In the genomic region with DNA sequence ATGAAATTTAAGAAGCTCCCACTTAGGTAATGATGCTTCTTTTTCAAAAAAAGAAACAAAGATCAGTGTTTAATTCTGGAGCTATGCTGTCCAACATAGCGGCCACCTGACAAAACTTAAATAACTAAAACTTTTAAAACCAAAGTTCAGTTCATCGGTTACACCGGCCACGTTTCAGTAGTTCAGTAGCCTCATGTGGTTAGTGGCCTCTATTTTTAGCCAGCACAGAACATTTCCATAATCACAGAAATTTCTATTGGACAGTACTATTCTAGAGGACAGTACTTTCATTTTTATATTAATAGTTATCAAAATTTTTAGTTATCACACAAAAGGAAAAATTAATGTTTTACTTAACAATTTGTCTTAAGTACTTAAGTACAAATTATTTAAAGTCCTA, we compare ENCODE assay signal across 18 cellular contexts.
DNase-seq lines count a peak whose midpoint lies in the region; ATAC-seq lines count a peak whose summit lies in the region.
"Had no signal": no experiment of that assay in that cellular context is flagged by ENCODE, and none has a peak within 500 bp of the region (broad histone marks: within the 10 kb centered on the region; RNA-seq: fewer than 3 reads in every experiment).

No MANE protein-coding gene starts in this region.

- peaks cover 13 to 70% (median 51%) of the 10 kb centered on the region in 3 donors for H3K36me3 Mint-ChIP-seq in naive thymus-derived CD8-positive, alpha-beta T cell

- peaks cover 7 to 35% (median 28%) of the 10 kb centered on the region in 11 experiments; a peak in 20 of 22 replicates for H3K9me3 ChIP-seq in BLaER1 treated with 17β-estradiol and CSF1 and Interleukin-3, amounts not matched to agents 10 nM and 100 nM (replicated peaks in 1 of 11)
- H3K9me3 ChIP-seq: left lung, tibial artery had no signal

- no peak overlapping the region for H3K4me3 Mint-ChIP-seq in naive thymus-derived CD8-positive, alpha-beta T cell
- H3K4me3 Mint-ChIP-seq: activated naive CD8-positive, alpha-beta T cell; CD4-positive, CD25-positive, alpha-beta regulatory T cell; T-helper 2 cell treated with Interferon-gamma antibody and Interleukin-4, amounts not matched to agents 5 μg/mL and 100 μg/mL, for 36 hours had no signal

- H3K27me3 Mint-ChIP-seq in naive thymus-derived CD8-positive, alpha-beta T cell: no peaks in the 10 kb centered on the region
- H3K27me3 Mint-ChIP-seq: activated naive CD8-positive, alpha-beta T cell; CD4-positive, CD25-positive, alpha-beta regulatory T cell had no signal

- no peaks in the 10 kb centered on the region for H3K4me1 Mint-ChIP-seq in naive thymus-derived CD8-positive, alpha-beta T cell

- H3K9ac ChIP-seq in BLaER1 treated with 17β-estradiol and CSF1 and Interleukin-3, amounts not matched to agents 10 nM and 100 nM: peak overlapping the region in 2 of 11 experiments; percentile 34 to 43; a peak in 2 of 22 replicates
- H3K9ac ChIP-seq: parathyroid adenoma had no signal

- POLR2A ChIA-PET in naive thymus-derived CD8-positive, alpha-beta T cell (lab: Charles Lee): interaction anchor here (0.6 kb wide), 1 partner anchor 362 kb away, joined by 3 read pairs; no protein-coding TSS in a partner anchor

- no peak for DNase-seq in activated T-cell treated with anti-CD3 and anti-CD28 coated beads for 4 hours
- no peak for DNase-seq in naive thymus-derived CD8-positive, alpha-beta T cell
- no peak for DNase-seq in NCI-H2227 treated with DMSO at 0.1 percent for 48 hours (lab: John Stamatoyannopoulos, UW)
- DNase-seq: CD4-positive, CD25-positive, alpha-beta regulatory T cell; DND-41; left lung; NCI-H1417 treated with DMSO at 0.1 percent for 48 hours; SHP77 treated with DMSO at 0.1 percent for 48 hours; tibial artery had no signal

- H3K9me3 Mint-ChIP-seq in naive thymus-derived CD8-positive, alpha-beta T cell: peaks cover 0 to 5% (median 0%) of the 10 kb centered on the region in 9 donors
- H3K9me3 Mint-ChIP-seq: T-helper 2 cell treated with Interferon-gamma antibody and Interleukin-4, amounts not matched to agents 5 μg/mL and 100 μg/mL, for 36 hours had no signal

- no peaks in the 10 kb centered on the region for H4K20me1 ChIP-seq in BLaER1 treated with 17β-estradiol and CSF1 and Interleukin-3, amounts not matched to agents 10 nM and 100 nM

- H3K4me2 ChIP-seq in BLaER1 treated with 17β-estradiol and CSF1 and Interleukin-3, amounts not matched to agents 10 nM and 100 nM: peak overlapping the region in 10 of 11 experiments; percentile 14 to 73 (median 60); a peak in 16 of 22 replicates
- H3K4me2 ChIP-seq: smooth muscle cell had no signal

- ATAC-seq in GM19395 (IDR thresholded peaks at IDR 0.05; ENCODE audit: unreplicated experiment): peak; percentile 75
- peak; percentile 65 for ATAC-seq in HG02884 (IDR thresholded peaks at IDR 0.05; ENCODE audit: unreplicated experiment)
- ATAC-seq in HG03469 (IDR thresholded peaks at IDR 0.05; ENCODE audit: unreplicated experiment): peak; percentile 68
- no peak for ATAC-seq in naive thymus-derived CD8-positive, alpha-beta T cell
- no peak for ATAC-seq in GM21390 (IDR thresholded peaks at IDR 0.05; ENCODE audit: unreplicated experiment)
- ATAC-seq: left lung had no signal

- H3K27ac Mint-ChIP-seq in naive thymus-derived CD8-positive, alpha-beta T cell: no peak overlapping the region
- H3K27ac Mint-ChIP-seq: activated naive CD8-positive, alpha-beta T cell; CD4-positive, CD25-positive, alpha-beta regulatory T cell; T-helper 2 cell treated with Interferon-gamma antibody and Interleukin-4, amounts not matched to agents 5 μg/mL and 100 μg/mL, for 36 hours had no signal

- peaks cover 3 to 46% (median 14%) of the 10 kb centered on the region in 10 experiments; a peak in 17 of 20 replicates for H3K4me1 ChIP-seq in BLaER1 treated with 17β-estradiol and CSF1 and Interleukin-3, amounts not matched to agents 10 nM and 100 nM
- H3K4me1 ChIP-seq: left lung, parathyroid adenoma, tibial artery had no signal

- H3K27ac ChIP-seq in BLaER1 treated with 17β-estradiol and CSF1 and Interleukin-3, amounts not matched to agents 10 nM and 100 nM: peak overlapping the region in 6 of 11 experiments; percentile 1 to 51 (median 36); a peak in 9 of 22 replicates
- H3K27ac ChIP-seq: left lung, parathyroid adenoma, tibial artery had no signal

- no peaks in the 10 kb centered on the region for H3K27me3 ChIP-seq in BLaER1 treated with 17β-estradiol and CSF1 and Interleukin-3, amounts not matched to agents 10 nM and 100 nM
- H3K27me3 ChIP-seq: left lung, tibial artery had no signal

- peaks cover 45 to 93% (median 66%) of the 10 kb centered on the region in 11 experiments for H3K36me3 ChIP-seq in BLaER1 treated with 17β-estradiol and CSF1 and Interleukin-3, amounts not matched to agents 10 nM and 100 nM

- H3K4me3 ChIP-seq in BLaER1 treated with 17β-estradiol and CSF1 and Interleukin-3, amounts not matched to agents 10 nM and 100 nM: peak overlapping the region in 3 of 10 experiments; percentile 14 to 26 (median 15); a peak in 4 of 20 replicates
- H3K4me3 ChIP-seq: left lung, smooth muscle cell, tibial artery had no signal

Comparison
In these comparisons a context has a peak if more than half of its experiments do, and no peak if none do; other contexts are left out.
1. ATAC-seq: peak in GM19395 (single experiment), HG02884 (single experiment) and HG03469 (single experiment); none in naive thymus-derived CD8-positive, alpha-beta T cell (0 of 2) and GM21390 (single experiment).